Comparison of ENCODE assay signal across 17 cellular contexts in the genomic region with DNA sequence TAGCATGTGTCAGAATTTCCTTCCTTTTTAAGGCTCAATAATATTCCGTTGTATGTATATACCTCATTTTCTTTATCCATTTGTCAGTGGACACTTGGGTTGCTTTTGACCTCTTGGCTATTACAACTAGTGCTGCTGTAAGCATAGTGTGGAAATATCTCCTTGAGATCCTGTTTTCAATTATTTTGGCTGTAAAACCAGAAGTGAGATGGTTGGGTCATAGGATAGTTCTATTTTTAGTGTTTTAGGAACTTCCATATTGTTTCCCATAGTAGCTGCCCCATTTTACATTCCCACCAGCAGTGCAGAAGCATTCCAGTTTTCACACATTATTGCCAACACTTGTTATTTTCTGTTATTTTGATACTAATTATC.
A peak's percentile ranks its signal among the peaks of the same experiment; 100 is the strongest.
DNase-seq lines count a peak whose midpoint lies in the region; ATAC-seq and TF ChIP-seq lines count a peak whose summit lies in the region.
"Had no signal": no experiment of that assay in that cellular context is flagged by ENCODE, and none has a peak within 500 bp of the region (broad histone marks: within the 10 kb centered on the region; RNA-seq: fewer than 3 reads in every experiment).

No MANE protein-coding gene starts in this region.

- H3K36me3 ChIP-seq in lung (ENCODE audit: control insufficient read depth in 2 of 2, insufficient read depth in 2 of 2, low read length in 2 of 2): no peaks in the 10 kb centered on the region

- no peak overlapping the region for H3K27ac Mint-ChIP-seq in CD4-positive, alpha-beta T cell
- peak overlapping the region; percentile 44 for H3K27ac Mint-ChIP-seq in activated T-helper 1 cell treated with anti-CD3 and anti-CD28 coated beads, Interleukin-12 subunit alpha, Interleukin-12 subunit beta, Interleukin-2, Interleukin-4 antibody, amounts not matched to agents 30 ng/mL and 10 ng/mL and 1 ng/mL, durations not matched to agents 14 hours and 24 hours and 36 hours

- no peak for ATAC-seq in CD4-positive, alpha-beta T cell (ENCODE audit: poor library complexity)
- ATAC-seq in HG03097 (IDR thresholded peaks at IDR 0.05; ENCODE audit: low FRiP score, unreplicated experiment) (peak; percentile 29), lung (ENCODE audit: insufficient read depth, low FRiP score) (peak; percentile 41), HG02938 (IDR thresholded peaks at IDR 0.05; ENCODE audit: unreplicated experiment) (no peak), GM21526 (IDR thresholded peaks at IDR 0.05; ENCODE audit: low FRiP score, unreplicated experiment) (no peak), GM18519 (IDR thresholded peaks at IDR 0.05; ENCODE audit: low FRiP score, unreplicated experiment) (no peak)
- ATAC-seq: body of pancreas, esophagus mucosa had no signal

- no peak overlapping the region for H3K4me3 ChIP-seq in lung
- H3K4me3 ChIP-seq: body of pancreas had no signal

- no peak overlapping the region for H3K27ac ChIP-seq in CD4-positive, alpha-beta T cell (ENCODE audit: low read depth, low read length)
- H3K27ac ChIP-seq in lung (ENCODE audit: low read depth in 1 of 2, low read length in 1 of 2): no peak overlapping the region

- 25 to 52% methylated on average over 1 of the region's 1 CpG for WGBS in lung, 2 donors

- peaks cover 0 to 2% of the 10 kb centered on the region in 2 donors for H3K4me1 ChIP-seq in lung (ENCODE audit: control insufficient read depth in 2 of 2, insufficient read depth in 2 of 2, low read length in 2 of 2)
- H3K4me1 ChIP-seq: body of pancreas had no signal

- DNase-seq in CD4-positive, alpha-beta T cell: no peak
- DNase-seq in activated T-helper 1 cell treated with anti-CD3 and anti-CD28 coated beads, Interleukin-12 subunit alpha, Interleukin-12 subunit beta, Interleukin-2, Interleukin-4 antibody, amounts not matched to agents 30 ng/mL and 10 ng/mL and 1 ng/mL, durations not matched to agents 14 hours and 24 hours and 36 hours (ENCODE audit: low spot score): no peak
- DNase-seq in lung (ENCODE audit: low spot score) (no peak), NCI-H187 (lab: John Stamatoyannopoulos, UW) (no peak)
- DNase-seq: activated CD4-positive, alpha-beta T cell treated with anti-CD3 and anti-CD28 coated beads for 48 hours; body of pancreas; DMS153; kidney; NCI-H446; posterior cingulate gyrus; stimulated activated CD4-positive, alpha-beta T cell treated with anti-CD3 and anti-CD28 coated beads, Interleukin-4, amount 100 ng/mL, for 1 hour; substantia nigra had no signal

- H3K36me3 Mint-ChIP-seq in CD4-positive, alpha-beta T cell (ENCODE audit: low read depth): no peaks in the 10 kb centered on the region
- H3K36me3 Mint-ChIP-seq in activated T-helper 1 cell treated with anti-CD3 and anti-CD28 coated beads, Interleukin-12 subunit alpha, Interleukin-12 subunit beta, Interleukin-2, Interleukin-4 antibody, amounts not matched to agents 30 ng/mL and 10 ng/mL and 1 ng/mL, durations not matched to agents 14 hours and 24 hours and 36 hours (ENCODE audit: low read depth): no peaks in the 10 kb centered on the region

- no peak for TF ChIP-seq CTCF in CD4-positive, alpha-beta T cell (IDR thresholded peaks at IDR 0.05)
- TF ChIP-seq CTCF in lung (IDR thresholded peaks at IDR 0.05; ENCODE audit: control extremely low read depth, extremely low read depth): no peak

- no peaks in the 10 kb centered on the region for H3K27me3 ChIP-seq in CD4-positive, alpha-beta T cell (ENCODE audit: control insufficient read depth, insufficient read depth, low read length)
- H3K27me3 ChIP-seq in lung (ENCODE audit: control insufficient read depth, insufficient read depth): no peaks in the 10 kb centered on the region
- H3K27me3 ChIP-seq: body of pancreas had no signal

- CTCF ChIA-PET in CD4-positive, alpha-beta T cell (lab: Charles Lee): no interaction called here

- intact Hi-C loops in CD4-positive, alpha-beta T cell (cut with DNase I, micrococcal nuclease): no loop called here
- intact Hi-C loops in activated T-helper 1 cell treated with anti-CD3 and anti-CD28 coated beads, Interleukin-12 subunit alpha, Interleukin-12 subunit beta, Interleukin-2, Interleukin-4 antibody, amounts not matched to agents 30 ng/mL and 10 ng/mL and 1 ng/mL, durations not matched to agents 14 hours and 24 hours and 36 hours (cut with micrococcal nuclease): loop anchor here (1.0 kb wide), 7 partner anchors 19 to 88 kb away; a partner anchor contains a TSS

- H3K27me3 Mint-ChIP-seq in CD4-positive, alpha-beta T cell: no peaks in the 10 kb centered on the region
- H3K27me3 Mint-ChIP-seq in activated T-helper 1 cell treated with anti-CD3 and anti-CD28 coated beads, Interleukin-12 subunit alpha, Interleukin-12 subunit beta, Interleukin-2, Interleukin-4 antibody, amounts not matched to agents 30 ng/mL and 10 ng/mL and 1 ng/mL, durations not matched to agents 14 hours and 24 hours and 36 hours (ENCODE audit: insufficient read depth): peaks cover 25% of the 10 kb centered on the region

- H3K9me3 ChIP-seq in CD4-positive, alpha-beta T cell (ENCODE audit: control insufficient read depth, low read length): no peaks in the 10 kb centered on the region
- H3K9me3 ChIP-seq in lung (ENCODE audit: control insufficient read depth in 2 of 2, insufficient read depth in 1 of 2, low read length in 1 of 2): no peaks in the 10 kb centered on the region
- H3K9me3 ChIP-seq: body of pancreas had no signal

- no peaks in the 10 kb centered on the region for H3K9me3 Mint-ChIP-seq in CD4-positive, alpha-beta T cell
- H3K9me3 Mint-ChIP-seq in activated T-helper 1 cell treated with anti-CD3 and anti-CD28 coated beads, Interleukin-12 subunit alpha, Interleukin-12 subunit beta, Interleukin-2, Interleukin-4 antibody, amounts not matched to agents 30 ng/mL and 10 ng/mL and 1 ng/mL, durations not matched to agents 14 hours and 24 hours and 36 hours: no peaks in the 10 kb centered on the region

- H3K4me1 Mint-ChIP-seq in CD4-positive, alpha-beta T cell (ENCODE audit: low read depth): peaks cover 9% of the 10 kb centered on the region
- peaks cover 30% of the 10 kb centered on the region for H3K4me1 Mint-ChIP-seq in activated T-helper 1 cell treated with anti-CD3 and anti-CD28 coated beads, Interleukin-12 subunit alpha, Interleukin-12 subunit beta, Interleukin-2, Interleukin-4 antibody, amounts not matched to agents 30 ng/mL and 10 ng/mL and 1 ng/mL, durations not matched to agents 14 hours and 24 hours and 36 hours (ENCODE audit: low read depth)

- H3K4me3 Mint-ChIP-seq in CD4-positive, alpha-beta T cell: peak overlapping the region; percentile 9
- H3K4me3 Mint-ChIP-seq in activated T-helper 1 cell treated with anti-CD3 and anti-CD28 coated beads, Interleukin-12 subunit alpha, Interleukin-12 subunit beta, Interleukin-2, Interleukin-4 antibody, amounts not matched to agents 30 ng/mL and 10 ng/mL and 1 ng/mL, durations not matched to agents 14 hours and 24 hours and 36 hours: peak overlapping the region; percentile 62

- POLR2A ChIA-PET in CD4-positive, alpha-beta T cell (lab: Charles Lee): no interaction called here

Comparison
In these comparisons a context has a peak if more than half of its experiments do, and no peak if none do; other contexts are left out.
1. ATAC-seq: peak in HG03097 (single experiment) and lung (single experiment); none in CD4-positive, alpha-beta T cell (single experiment), HG02938 (single experiment), GM21526 (single experiment) and GM18519 (single experiment).